Comparison of ENCODE assay signal across 16 cellular contexts in genomic region chr17:14316131-14316854, GRCh38. TPM values are rescaled to one million over a fixed set of nuclear protein-coding genes. Genes with fewer than 3 reads are reported as not detected.
DNase-seq lines count a peak whose midpoint lies in the region; ATAC-seq and TF ChIP-seq lines count a peak whose summit lies in the region.
"Had no signal": no experiment of that assay in that cellular context is flagged by ENCODE, and none has a peak within 500 bp of the region (broad histone marks: within the 10 kb centered on the region; RNA-seq: fewer than 3 reads in every experiment).

No MANE protein-coding gene starts in this region.

- ATAC-seq in naive thymus-derived CD8-positive, alpha-beta T cell = no peak
- ATAC-seq: gastroesophageal sphincter had no signal

- H3K27me3 ChIP-seq in H7 (ENCODE audit: control insufficient read depth, insufficient read depth, low read length) = peaks cover 2% of the 10 kb centered on the region; the same call in 1 of the 2 replicates
- H3K27me3 ChIP-seq: Peyer's patch had no signal

- DNase-seq in GF-D8 (lab: John Stamatoyannopoulos, UW) (peak; percentile 20), NB4 (ENCODE audit: low read depth) (peak; percentile 43), ecto neural progenitor cell (ENCODE audit: low spot score) (peak; percentile 51), NCI-H1092 (lab: John Stamatoyannopoulos, UW) (no peak), H7 (no peak), HCEC 1CT (no peak)
- DNase-seq in naive thymus-derived CD8-positive, alpha-beta T cell = no peak
- DNase-seq: activated CD4-positive, CD25-positive, alpha-beta regulatory T cell; GOT3; Peyer's patch; posterior cingulate gyrus; stimulated activated CD4-positive, alpha-beta T cell treated with anti-CD3 and anti-CD28 coated beads, Interleukin-12 subunit alpha, Interleukin-12 subunit beta, amount 100 ng/mL, for 4 hours had no signal

- peaks cover 52 to 87% (median 87%) of the 10 kb centered on the region in 4 donors for H3K4me1 Mint-ChIP-seq in naive thymus-derived CD8-positive, alpha-beta T cell

- peak overlapping the region in 6 of 10 donors; percentile 3 to 74 (median 24) for H3K4me3 Mint-ChIP-seq in naive thymus-derived CD8-positive, alpha-beta T cell
- H3K4me3 Mint-ChIP-seq: activated naive CD8-positive, alpha-beta T cell; IgD-negative memory B cell; mesothelial cell of epicardium had no signal

- no peak for TF ChIP-seq CTCF in NB4 (IDR thresholded peaks at IDR 0.05; ENCODE audit: low read depth, low read length)

- no peak for TF ChIP-seq POLR2A in NB4 (IDR thresholded peaks at IDR 0.05; ENCODE audit: extremely low read depth, insufficient read length)

- POLR2A ChIA-PET in naive thymus-derived CD8-positive, alpha-beta T cell (lab: Charles Lee) = interaction anchor here (1.1 kb wide), 1 partner anchor 14 kb away, joined by 7 read pairs; no protein-coding TSS in a partner anchor

- peaks cover 12 to 71% (median 21%) of the 10 kb centered on the region in 3 donors for H3K36me3 Mint-ChIP-seq in naive thymus-derived CD8-positive, alpha-beta T cell

- H3K27me3 Mint-ChIP-seq in naive thymus-derived CD8-positive, alpha-beta T cell = no peaks in the 10 kb centered on the region
- H3K27me3 Mint-ChIP-seq: activated naive CD8-positive, alpha-beta T cell had no signal

- no peaks in the 10 kb centered on the region for H3K36me3 ChIP-seq in H7 (replicated peaks; ENCODE audit: control insufficient read depth, insufficient read depth, low read length)
- H3K36me3 ChIP-seq: gastroesophageal sphincter, Peyer's patch had no signal

- H3K9me3 Mint-ChIP-seq in naive thymus-derived CD8-positive, alpha-beta T cell = no peaks in the 10 kb centered on the region
- H3K9me3 Mint-ChIP-seq: IgD-negative memory B cell, mesothelial cell of epicardium had no signal

- peak overlapping the region in 7 of 10 donors; percentile 20 to 91 (median 33) for H3K27ac Mint-ChIP-seq in naive thymus-derived CD8-positive, alpha-beta T cell
- H3K27ac Mint-ChIP-seq: IgD-negative memory B cell, mesothelial cell of epicardium had no signal

- H3K4me3 ChIP-seq in NB4 (ENCODE audit: low read depth, low read length) (no peak overlapping the region), H7 (ENCODE audit: insufficient read depth, low read depth, low read length) (no peak overlapping the region)
- H3K4me3 ChIP-seq: gastroesophageal sphincter, Peyer's patch had no signal

RNA-seq across cellular contexts. Expression of gene HS3ST3B1, which starts 15.4 kb away (rescaled TPM):
- total RNA-seq in naive thymus-derived CD8-positive, alpha-beta T cell = 10 to 100 TPM; 37.5 to 37.6 TPM
- 10 to 100 TPM in 2 of 3 donors, 1 to 10 TPM in 1; 9.2 to 12.7 (median 11.8) TPM for polyA plus RNA-seq in naive thymus-derived CD8-positive, alpha-beta T cell
- 3.8 and 4.9 TPM in 2 replicates for total RNA-seq in H7 (2014; rRNA removed; shearing (Covaris generic))

Comparison
In these comparisons a context has a peak if more than half of its experiments do, and no peak if none do; other contexts are left out.
1. DNase-seq: peak in GF-D8 (single experiment), NB4 (single experiment) and ecto neural progenitor cell (single experiment); none in naive thymus-derived CD8-positive, alpha-beta T cell (0 of 10), NCI-H1092 (single experiment), H7 (single experiment) and HCEC 1CT (single experiment).